8 cellular contexts compared by ENCODE assay signal in the genomic region with DNA sequence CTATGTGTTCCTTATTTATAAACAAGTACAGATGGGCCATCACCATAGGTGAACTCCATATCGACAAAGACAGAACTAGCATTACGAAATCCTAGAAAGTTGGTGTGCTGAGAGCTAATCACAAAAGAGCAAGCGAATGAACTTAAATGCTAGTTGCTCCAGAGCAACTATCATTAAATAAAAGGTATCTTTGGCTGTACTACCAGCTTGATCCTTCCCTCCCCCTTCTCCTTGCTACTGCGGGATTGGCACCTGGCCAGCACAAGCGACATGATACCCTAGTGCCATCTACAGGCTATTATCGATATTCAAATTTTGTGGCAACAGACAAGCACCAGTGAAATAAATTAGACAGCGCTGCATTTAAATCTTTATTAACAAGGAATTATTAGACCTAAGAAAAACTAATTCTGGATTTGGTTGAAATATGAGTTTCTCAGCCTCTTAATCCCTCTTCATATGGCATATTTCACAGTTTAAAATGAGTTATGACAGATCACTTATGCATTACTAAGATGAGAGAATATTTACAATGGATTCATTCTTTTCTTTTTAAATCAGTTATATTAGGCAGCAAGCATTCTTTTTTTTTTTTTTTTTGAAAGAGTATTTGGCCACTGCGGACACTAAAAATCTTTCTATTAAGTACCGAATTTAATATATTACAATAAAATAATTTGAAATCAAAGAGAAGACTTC. TPM values are rescaled to one million over a fixed set of nuclear protein-coding genes. Genes with fewer than 3 reads are reported as not detected.
DNase-seq lines count a peak whose midpoint lies in the region; ATAC-seq, FAIRE-seq and TF ChIP-seq lines count a peak whose summit lies in the region.

No MANE protein-coding gene starts in this region.

- peak; percentile 89 for FAIRE-seq in H1 (lab: Jason Lieb, UNC)

- no peaks in the 10 kb centered on the region for H3K23me2 ChIP-seq in H1 (ENCODE audit: low read depth, low read length)

- peaks cover 13% of the 10 kb centered on the region for H3K4me1 Mint-ChIP-seq in activated CD4-positive, alpha-beta T cell treated with anti-CD3 and anti-CD28 coated beads for 36 hours
- peaks cover 18 to 19% of the 10 kb centered on the region in 2 donors for H3K4me1 Mint-ChIP-seq in stimulated activated naive B cell treated with anti-CD40 and anti-IgM and Interleukin-4, amounts not matched to agents 10 μg/mL and 1 μg/mL and 100 μg/mL, for 72 hours

- no peak overlapping the region for H2BK120ac ChIP-seq in H1 (replicated peaks; ENCODE audit: low read depth, low read length)

- no peak overlapping the region for H3K27ac Mint-ChIP-seq in activated CD4-positive, alpha-beta T cell treated with anti-CD3 and anti-CD28 coated beads for 36 hours
- peak overlapping the region; percentile 22 for H3K27ac Mint-ChIP-seq in stimulated activated naive B cell treated with anti-CD40 and anti-IgM and Interleukin-4, amounts not matched to agents 10 μg/mL and 1 μg/mL and 100 μg/mL, for 72 hours

- H2BK12ac ChIP-seq in H1 (ENCODE audit: low read depth, low read length): no peak overlapping the region

- POLR2A ChIA-PET in activated CD4-positive, alpha-beta T cell treated with anti-CD3 and anti-CD28 coated beads for 36 hours (lab: Charles Lee): no interaction called here
- POLR2A ChIA-PET in H1 (lab: Charles Lee; ENCODE audit: partially characterized antibody): no interaction called here

- no peaks in the 10 kb centered on the region for H3K9me3 Mint-ChIP-seq in activated CD4-positive, alpha-beta T cell treated with anti-CD3 and anti-CD28 coated beads for 36 hours (ENCODE audit: low read depth)
- H3K9me3 Mint-ChIP-seq in stimulated activated naive B cell treated with anti-CD40 and anti-IgM and Interleukin-4, amounts not matched to agents 10 μg/mL and 1 μg/mL and 100 μg/mL, for 72 hours: no peaks in the 10 kb centered on the region

- no peaks in the 10 kb centered on the region for H3K9me3 ChIP-seq in H1 (ENCODE audit: insufficient read depth in 2 of 2, low read depth in 1 of 2, low read length in 1 of 2)

- no peak overlapping the region for H3K4me3 ChIP-seq in H1 (ENCODE audit: extremely low read depth in 1 of 4, insufficient read depth in 2 of 4, low read depth in 3 of 4, low read length in 4 of 4)

- intact Hi-C loops in activated CD4-positive, alpha-beta T cell treated with anti-CD3 and anti-CD28 coated beads for 36 hours (cut with DNase I, micrococcal nuclease): loop anchor here in 1 of 2 experiments (5.0 to 10.0 kb wide), 2 partner anchors 607 to 729 kb away; no protein-coding TSS in a partner anchor

- no peak overlapping the region for H3K4ac ChIP-seq in H1 (replicated peaks; ENCODE audit: insufficient read length, low read depth, low read length)

- no peak overlapping the region for H4K91ac ChIP-seq in H1 (replicated peaks; ENCODE audit: insufficient read length, low read length)

- H2BK5ac ChIP-seq in H1 (ENCODE audit: low read depth, low read length): no peak overlapping the region

- H3K27ac ChIP-seq in H1 (ENCODE audit: low read depth, low read length): no peak overlapping the region

- H2AFZ ChIP-seq in H1 (ENCODE audit: low read length): 0 out of 2 replicates have a peak overlapping the region, but pooled peaks have one; percentile 54

- peaks cover 5% of the 10 kb centered on the region for H3K27me3 Mint-ChIP-seq in activated CD4-positive, alpha-beta T cell treated with anti-CD3 and anti-CD28 coated beads for 36 hours
- no peaks in the 10 kb centered on the region for H3K27me3 Mint-ChIP-seq in stimulated activated naive B cell treated with anti-CD40 and anti-IgM and Interleukin-4, amounts not matched to agents 10 μg/mL and 1 μg/mL and 100 μg/mL, for 72 hours

- H3K4me1 ChIP-seq in H1 (replicated peaks in 1 of 4; ENCODE audit: control insufficient read depth in 3 of 4, insufficient read depth in 4 of 4, low read length in 3 of 4): peaks cover 0 to 2% (median 1%) of the 10 kb centered on the region in 4 experiments; a peak in 5 of 7 replicates

- H4K8ac ChIP-seq in H1 (ENCODE audit: extremely low read depth, insufficient read depth, low read length): no peak overlapping the region

- H3K79me2 ChIP-seq in H1 (ENCODE audit: control insufficient read depth in 1 of 2, insufficient read depth in 2 of 2, low read length in 2 of 2): no peaks in the 10 kb centered on the region

- H4K5ac ChIP-seq in H1 (ENCODE audit: insufficient read length, low read depth, low read length): no peak overlapping the region

- no peak for TF ChIP-seq POLR2A in H1 (IDR thresholded peaks at IDR 0.05; ENCODE audit: control extremely low read depth in 1 of 2, low read depth in 2 of 2, low read length in 2 of 2)

- no peak overlapping the region for H2AK5ac ChIP-seq in H1 (ENCODE audit: low read depth, low read length)

- peak; percentile 35 to 74 (median 66) for TF ChIP-seq CTCF in H1 (IDR thresholded peaks at IDR 0.05; ENCODE audit: control extremely low read depth in 1 of 3, insufficient read depth in 1 of 3, low read depth in 1 of 3, low read length in 3 of 3)

- no peak overlapping the region for H3K4me2 ChIP-seq in H1 (ENCODE audit: insufficient read depth in 1 of 2, low read depth in 2 of 2, low read length in 2 of 2)

- H3K27me3 ChIP-seq in H1 (replicated peaks in 1 of 4; ENCODE audit: control insufficient read depth in 3 of 4, extremely low read depth in 1 of 4, insufficient read depth in 3 of 4, low read length in 3 of 4): peaks cover 0 to 2% (median under 1%) of the 10 kb centered on the region in 4 experiments; a peak in 4 of 7 replicates

- H3K18ac ChIP-seq in H1 (ENCODE audit: extremely low read depth, low read length): no peak overlapping the region

- no peak overlapping the region for H3K56ac ChIP-seq in H1 (replicated peaks; ENCODE audit: insufficient read length, low read depth, low read length)

- H3K36me3 ChIP-seq in H1 (ENCODE audit: control insufficient read depth in 2 of 4, insufficient read depth in 4 of 4, low read length in 3 of 4): no peaks in the 10 kb centered on the region

- H2BK20ac ChIP-seq in H1 (ENCODE audit: low read length): no peak overlapping the region

- 39% methylated on average over 9 of the region's 9 CpGs; no CpG with 5 or more reads in 1 of the 2 experiments for WGBS in H1 (ENCODE audit: extremely low coverage in 1 of 2, insufficient coverage in 1 of 2, insufficient read length in 1 of 2, insufficient replicate concordance in 2 of 2, low coverage in 1 of 2, low lambda C conversion rate in 2 of 2, missing lambda C conversion rate in 1 of 2), 2 experiments

- DNase-seq in A172 (ENCODE audit: low spot score) (peak; percentile 46), NCI-H2227 treated with DMSO at 0.1 percent for 48 hours (lab: John Stamatoyannopoulos, UW) (peak; percentile 81), H1 (ENCODE audit: low read depth in 1 of 2, low spot score in 2 of 2) (peak in 1 of 2 experiments; percentile 33), medulla oblongata (ENCODE audit: extremely low spot score) (peak; percentile 96)
- peak; percentile 79 for DNase-seq in activated CD4-positive, alpha-beta T cell treated with anti-CD3 and anti-CD28 coated beads for 36 hours
- no peak for DNase-seq in stimulated activated naive B cell treated with anti-CD40 and anti-IgM and Interleukin-4, amounts not matched to agents 10 μg/mL and 1 μg/mL and 100 μg/mL, for 72 hours

- no peak overlapping the region for H3K14ac ChIP-seq in H1 (ENCODE audit: insufficient read length)

- H2BK15ac ChIP-seq in H1 (ENCODE audit: low read length): no peak overlapping the region

- ATAC-seq in GM18502 (IDR thresholded peaks at IDR 0.05; ENCODE audit: poor library complexity, unreplicated experiment) (peak; percentile 78), HG03108 (IDR thresholded peaks at IDR 0.05; ENCODE audit: unreplicated experiment) (peak; percentile 52)
- peak; percentile 65 for ATAC-seq in activated CD4-positive, alpha-beta T cell treated with anti-CD3 and anti-CD28 coated beads for 36 hours
- peak; percentile 62 to 67 for ATAC-seq in stimulated activated naive B cell treated with anti-CD40 and anti-IgM and Interleukin-4, amounts not matched to agents 10 μg/mL and 1 μg/mL and 100 μg/mL, for 72 hours (replicated peaks)

- no peaks in the 10 kb centered on the region for H4K20me1 ChIP-seq in H1 (replicated peaks in 1 of 2; ENCODE audit: control insufficient read depth in 1 of 2, insufficient read depth in 2 of 2, low read length in 2 of 2)

- H3K23ac ChIP-seq in H1 (ENCODE audit: insufficient read length): no peak overlapping the region

- no peak overlapping the region for H3K9ac ChIP-seq in H1 (replicated peaks in 1 of 4; ENCODE audit: extremely low read depth in 1 of 4, low read depth in 3 of 4, low read length in 3 of 4)

- TF ChIP-seq RAD21 in H1 (IDR thresholded peaks at IDR 0.05 in 1 of 2, conservative IDR thresholded peaks at IDR 0.05 in 1 of 2; ENCODE audit: low read depth in 2 of 2, low read length in 2 of 2): peak; percentile 92 to 97

- CTCF ChIA-PET in activated CD4-positive, alpha-beta T cell treated with anti-CD3 and anti-CD28 coated beads for 36 hours (lab: Charles Lee): interaction anchor here (1.0 to 1.1 kb wide), 2 partner anchors 10 to 18 kb away, joined by 3 read pairs; no protein-coding TSS in a partner anchor
- CTCF ChIA-PET in H1 (lab: Charles Lee; ENCODE audit: partially characterized antibody): interaction anchor here (0.6 to 2.5 kb wide), 14 partner anchors 9 to 1567 kb away, joined by 3 to 5 read pairs (median 4); no protein-coding TSS in a partner anchor

- TF ChIP-seq EP300 in H1 (IDR thresholded peaks at IDR 0.05; ENCODE audit: borderline replicate concordance in 1 of 2, low read depth in 2 of 2, low read length in 2 of 2): no peak

- no peak overlapping the region for H3K4me3 Mint-ChIP-seq in activated CD4-positive, alpha-beta T cell treated with anti-CD3 and anti-CD28 coated beads for 36 hours
- peak overlapping the region; percentile 76 to 77 for H3K4me3 Mint-ChIP-seq in stimulated activated naive B cell treated with anti-CD40 and anti-IgM and Interleukin-4, amounts not matched to agents 10 μg/mL and 1 μg/mL and 100 μg/mL, for 72 hours

- H3K36me3 Mint-ChIP-seq in activated CD4-positive, alpha-beta T cell treated with anti-CD3 and anti-CD28 coated beads for 36 hours (ENCODE audit: low read depth): no peaks in the 10 kb centered on the region
- peaks cover 14% of the 10 kb centered on the region in 2 donors for H3K36me3 Mint-ChIP-seq in stimulated activated naive B cell treated with anti-CD40 and anti-IgM and Interleukin-4, amounts not matched to agents 10 μg/mL and 1 μg/mL and 100 μg/mL, for 72 hours

- H3K79me1 ChIP-seq in H1 (ENCODE audit: low read depth, low read length): no peaks in the 10 kb centered on the region

RNA-seq across cellular contexts. Expression of gene PCDH9, which starts 5.8 kb away (rescaled TPM):
- 0.02 TPM in 1 of 2 replicates, not detected in the other for total RNA-seq in A172 (2014; rRNA removed; shearing (Covaris generic))
- total RNA-seq in activated CD4-positive, alpha-beta T cell treated with anti-CD3 and anti-CD28 coated beads for 36 hours: under 1 TPM; 0.14 to 0.21 TPM
- 0.60 and 0.77 TPM in 2 replicates for total RNA-seq in H1 (2021; fragmentation: NEBNext Ultra II Directional; extraction: Animal tissue kit (Norgen Biotek cat#: 25700))
- 0.08 and 0.12 TPM in 2 replicates for polyA plus RNA-seq in H1 (2011; rRNA removed)
- 0.17 TPM for polyA plus RNA-seq in H1 (2011; cell fraction: cytosol; rRNA removed)
- polyA plus RNA-seq in H1 (2011; cell fraction: nucleus; rRNA removed): 0.16 TPM
- 0.15 to 0.47 TPM (median 0.28 TPM) in 4 replicates for polyA plus RNA-seq in H1 (2012, experiment 1 of 2)
- polyA plus RNA-seq in H1 (2012, experiment 2 of 2): 0.01 TPM
- 0.53 TPM for polyA plus RNA-seq in H1 (2013, experiment 1 of 2)
- 0.50 TPM for polyA plus RNA-seq in H1 (2013, experiment 2 of 2)
- polyA minus RNA-seq in H1 (2011; rRNA and poly(A)+ RNA removed): 1.2 and 1.7 TPM in 2 replicates
- polyA minus RNA-seq in H1 (2011; cell fraction: cytosol; rRNA and poly(A)+ RNA removed): 0.29 TPM
- polyA minus RNA-seq in H1 (2011; cell fraction: nucleus; rRNA and poly(A)+ RNA removed): 1.2 TPM
